16 cellular contexts compared by ENCODE assay signal in genomic region chr20:33298391-33298790, GRCh38. TPM values are rescaled to one million over a fixed set of nuclear protein-coding genes. Genes with fewer than 3 reads are reported as not detected.
"Had no signal": no experiment of that assay in that cellular context is flagged by ENCODE, and none has a peak within 500 bp of the region (broad histone marks: within the 10 kb centered on the region; RNA-seq: fewer than 3 reads in every experiment).

No MANE protein-coding gene starts in this region.

- H3K27me3 ChIP-seq: uterus had no signal

- H3K36me3 ChIP-seq: lower lobe of right lung, tibial artery, uterus had no signal

- H3K27ac Mint-ChIP-seq: activated CD8-positive, alpha-beta memory T cell treated with anti-CD3 and anti-CD28 coated beads, Interleukin-2, amount 10 ng/mL, durations not matched to agents 7 days and 5 days; activated naive CD4-positive, alpha-beta T cell treated with anti-CD3 and anti-CD28 coated beads, Interleukin-2, amount 50 U/mL, for 72 hours; activated T-cell treated with anti-CD3 and anti-CD28 coated beads, Interleukin-2, amount 50 U/mL, for 24 hours; brain; naive B cell had no signal

- H3K9ac ChIP-seq: parathyroid adenoma had no signal

- H3K4me1 Mint-ChIP-seq: brain; central memory CD8-positive, alpha-beta T cell; stimulated activated effector memory CD8-positive, alpha-beta T cell treated with anti-CD3 and anti-CD28 coated beads, Interleukin-12 subunit alpha, Interleukin-12 subunit beta, amount 100 ng/mL, for 72 hours had no signal

- H3K27ac ChIP-seq: epithelial cell of prostate, lower lobe of right lung, parathyroid adenoma, tibial artery, uterus had no signal

- H3K9me3 ChIP-seq: lower lobe of right lung, tibial artery, uterus had no signal

- DNase-seq: amniotic stem cell had no signal

- H3K4me1 ChIP-seq: parathyroid adenoma, uterus had no signal

- H3K36me3 Mint-ChIP-seq: activated CD8-positive, alpha-beta memory T cell treated with anti-CD3 and anti-CD28 coated beads, Interleukin-2, amount 10 ng/mL, durations not matched to agents 7 days and 5 days; activated naive CD4-positive, alpha-beta T cell treated with anti-CD3 and anti-CD28 coated beads, Interleukin-2, amount 50 U/mL, for 72 hours; brain; naive B cell; stimulated activated effector memory CD8-positive, alpha-beta T cell treated with anti-CD3 and anti-CD28 coated beads, Interleukin-12 subunit alpha, Interleukin-12 subunit beta, amount 100 ng/mL, for 72 hours had no signal

- H3K9me3 Mint-ChIP-seq: activated naive CD4-positive, alpha-beta T cell treated with anti-CD3 and anti-CD28 coated beads, Interleukin-2, amount 50 U/mL, for 72 hours; activated T-cell treated with anti-CD3 and anti-CD28 coated beads, Interleukin-2, amount 50 U/mL, for 24 hours; central memory CD8-positive, alpha-beta T cell; naive B cell; stimulated activated effector memory CD8-positive, alpha-beta T cell treated with anti-CD3 and anti-CD28 coated beads, Interleukin-12 subunit alpha, Interleukin-12 subunit beta, amount 100 ng/mL, for 72 hours had no signal

- H3K4me3 Mint-ChIP-seq: activated CD8-positive, alpha-beta memory T cell treated with anti-CD3 and anti-CD28 coated beads, Interleukin-2, amount 10 ng/mL, durations not matched to agents 7 days and 5 days; activated T-cell treated with anti-CD3 and anti-CD28 coated beads, Interleukin-2, amount 50 U/mL, for 24 hours; central memory CD8-positive, alpha-beta T cell; stimulated activated effector memory CD8-positive, alpha-beta T cell treated with anti-CD3 and anti-CD28 coated beads, Interleukin-12 subunit alpha, Interleukin-12 subunit beta, amount 100 ng/mL, for 72 hours had no signal

- H3K4me3 ChIP-seq: lower lobe of right lung, tibial artery, uterus had no signal

RNA-seq across cellular contexts. Expression of gene BPIFB1, which starts 15.4 kb away (rescaled TPM):
- total RNA-seq: activated CD8-positive, alpha-beta memory T cell treated with anti-CD3 and anti-CD28 coated beads, Interleukin-2, amount 10 ng/mL, durations not matched to agents 7 days and 5 days; activated naive CD4-positive, alpha-beta T cell treated with anti-CD3 and anti-CD28 coated beads, Interleukin-2, amount 50 U/mL, for 72 hours; glomerular endothelial cell; renal cortical epithelial cell; skeletal muscle tissue had no signal
